In the genomic region with DNA sequence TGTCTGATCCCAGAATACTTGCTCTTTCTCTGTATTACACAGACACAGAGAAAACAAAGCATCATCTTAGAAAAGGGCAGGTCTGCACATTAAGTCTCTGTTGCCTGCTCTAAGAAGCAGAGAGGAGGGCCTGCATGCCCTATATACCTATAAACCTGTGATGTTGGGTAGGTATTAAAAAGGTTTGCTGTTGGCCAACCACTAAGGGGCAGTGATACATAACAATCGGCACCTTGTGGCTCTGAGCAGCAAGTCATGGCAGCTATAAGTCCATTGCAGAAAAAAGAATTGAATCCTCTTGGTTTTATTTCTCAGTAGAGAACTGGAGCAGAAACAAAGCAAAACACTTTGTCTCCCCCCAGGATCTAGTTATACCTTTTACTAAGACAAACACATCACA, we compare ENCODE assay signal across 10 cellular contexts.
DNase-seq lines count a peak whose midpoint lies in the region; ATAC-seq and TF ChIP-seq lines count a peak whose summit lies in the region.
"Had no signal": no experiment of that assay in that cellular context is flagged by ENCODE, and none has a peak within 500 bp of the region (broad histone marks: within the 10 kb centered on the region; RNA-seq: fewer than 3 reads in every experiment).

No MANE protein-coding gene starts in this region.

- no peaks in the 10 kb centered on the region for H3K9me3 ChIP-seq in left lung

- in situ Hi-C loops in T47D (cut with HindIII; ENCODE audit: low pct_unique_long_range_greater_than_20kb, low sequenced_read_pairs): no loop called here

- DNase-seq in COLO668 (lab: John Stamatoyannopoulos, UW; ENCODE audit: unreplicated experiment) (peak; percentile 23), NCI-H2081 treated with DMSO at 0.1 percent for 48 hours (lab: John Stamatoyannopoulos, UW) (peak; percentile 23), T47D (ENCODE audit: low read depth in 1 of 2, low spot score in 1 of 2) (peak; percentile 13 to 74), left lung (no peak), activated T-cell treated with anti-CD3 and anti-CD28 coated beads for 4 hours (no peak)
- DNase-seq in stimulated activated naive CD4-positive, alpha-beta T cell (lab: John Stamatoyannopoulos, UW): no peak
- no peak for DNase-seq in activated T-cell treated with anti-CD3 and anti-CD28 coated beads, Interleukin-2, amount 50 U/mL, for 48 hours
- DNase-seq in activated CD8-positive, alpha-beta T cell treated with anti-CD3 and anti-CD28 coated beads, Interleukin-2, amount 10 ng/mL, durations not matched to agents 7 days and 5 days: no peak

- no peak for TF ChIP-seq CTCF in left lung (IDR thresholded peaks at IDR 0.05)

- CTCF ChIA-PET in activated CD8-positive, alpha-beta T cell treated with anti-CD3 and anti-CD28 coated beads, Interleukin-2, amount 10 ng/mL, durations not matched to agents 7 days and 5 days (lab: Charles Lee): no interaction called here

- peaks cover 4% of the 10 kb centered on the region for H3K9me3 Mint-ChIP-seq in activated CD8-positive, alpha-beta T cell treated with anti-CD3 and anti-CD28 coated beads, Interleukin-2, amount 10 ng/mL, durations not matched to agents 7 days and 5 days (ENCODE audit: insufficient read depth)

- no peak overlapping the region for H3K27ac ChIP-seq in left lung
- H3K27ac ChIP-seq: coronary artery had no signal

- no peaks in the 10 kb centered on the region for H3K36me3 ChIP-seq in left lung

- H3K4me3 Mint-ChIP-seq in activated CD8-positive, alpha-beta T cell treated with anti-CD3 and anti-CD28 coated beads, Interleukin-2, amount 10 ng/mL, durations not matched to agents 7 days and 5 days: no peak overlapping the region
- H3K4me3 Mint-ChIP-seq: T-helper 2 cell treated with Interferon-gamma antibody and Interleukin-4, amounts not matched to agents 5 μg/mL and 100 μg/mL, for 36 hours had no signal

- no peak overlapping the region for H3K27ac Mint-ChIP-seq in activated CD8-positive, alpha-beta T cell treated with anti-CD3 and anti-CD28 coated beads, Interleukin-2, amount 10 ng/mL, durations not matched to agents 7 days and 5 days
- H3K27ac Mint-ChIP-seq: T-helper 2 cell treated with Interferon-gamma antibody and Interleukin-4, amounts not matched to agents 5 μg/mL and 100 μg/mL, for 36 hours had no signal

- no peaks in the 10 kb centered on the region for H3K27me3 ChIP-seq in left lung

- intact Hi-C loops in left lung (cut with DNase I): no loop called here

- H3K4me3 ChIP-seq in left lung: no peak overlapping the region
- H3K4me3 ChIP-seq: coronary artery had no signal

- H3K36me3 Mint-ChIP-seq in activated CD8-positive, alpha-beta T cell treated with anti-CD3 and anti-CD28 coated beads, Interleukin-2, amount 10 ng/mL, durations not matched to agents 7 days and 5 days (ENCODE audit: low read depth): no peaks in the 10 kb centered on the region

- H3K4me1 Mint-ChIP-seq in activated CD8-positive, alpha-beta T cell treated with anti-CD3 and anti-CD28 coated beads, Interleukin-2, amount 10 ng/mL, durations not matched to agents 7 days and 5 days (ENCODE audit: low read depth): no peaks in the 10 kb centered on the region

- H3K4me1 ChIP-seq in left lung: no peaks in the 10 kb centered on the region

- no peaks in the 10 kb centered on the region for H3K27me3 Mint-ChIP-seq in activated CD8-positive, alpha-beta T cell treated with anti-CD3 and anti-CD28 coated beads, Interleukin-2, amount 10 ng/mL, durations not matched to agents 7 days and 5 days (ENCODE audit: low read depth)

- POLR2A ChIA-PET in activated CD8-positive, alpha-beta T cell treated with anti-CD3 and anti-CD28 coated beads, Interleukin-2, amount 10 ng/mL, durations not matched to agents 7 days and 5 days (lab: Charles Lee): no interaction called here

- peak; percentile 24 for ATAC-seq in left lung
- no peak for ATAC-seq in activated CD8-positive, alpha-beta T cell treated with anti-CD3 and anti-CD28 coated beads, Interleukin-2, amount 10 ng/mL, durations not matched to agents 7 days and 5 days

Comparison
In these comparisons a context has a peak if more than half of its experiments do, and no peak if none do; other contexts are left out.
1. DNase-seq: peak in COLO668 (single experiment), NCI-H2081 treated with DMSO at 0.1 percent for 48 hours (single experiment) and T47D (2 of 2); none in left lung (0 of 2), stimulated activated naive CD4-positive, alpha-beta T cell (0 of 6), activated T-cell treated with anti-CD3 and anti-CD28 coated beads for 4 hours (single experiment), activated T-cell treated with anti-CD3 and anti-CD28 coated beads, Interleukin-2, amount 50 U/mL, for 48 hours (0 of 2) and activated CD8-positive, alpha-beta T cell treated with anti-CD3 and anti-CD28 coated beads, Interleukin-2, amount 10 ng/mL, durations not matched to agents 7 days and 5 days (single experiment).